In genomic region chr7:64877714-64878610, GRCh38 we compare ENCODE assay signal across 9 cellular contexts. TPM values are rescaled to one million over a fixed set of nuclear protein-coding genes. Genes with fewer than 3 reads are reported as not detected.
DNase-seq lines count a peak whose midpoint lies in the region; ATAC-seq and TF ChIP-seq lines count a peak whose summit lies in the region.
"Had no signal": no experiment of that assay in that cellular context is flagged by ENCODE, and none has a peak within 500 bp of the region (broad histone marks: within the 10 kb centered on the region; RNA-seq: fewer than 3 reads in every experiment).

No MANE protein-coding gene starts in this region.

- H3K27ac Mint-ChIP-seq in naive thymus-derived CD8-positive, alpha-beta T cell = peak overlapping the region in 8 of 10 donors; percentile 13 to 94 (median 80)

- H3K4me3 ChIP-seq in BE2C (ENCODE audit: low read depth, low read length) = peak overlapping the region; percentile 65
- peak overlapping the region; percentile 33 for H3K4me3 ChIP-seq in ectodermal cell (ENCODE audit: insufficient read depth, low read depth, low read length)

- no peak overlapping the region for H3K27ac ChIP-seq in ectodermal cell (ENCODE audit: insufficient read depth, low read depth, low read length, poor library complexity, severe bottlenecking)

- peaks cover 0 to 8% (median 1%) of the 10 kb centered on the region in 9 donors for H3K9me3 Mint-ChIP-seq in naive thymus-derived CD8-positive, alpha-beta T cell

- peaks cover 0 to 8% (median 5%) of the 10 kb centered on the region in 3 donors for H3K36me3 Mint-ChIP-seq in naive thymus-derived CD8-positive, alpha-beta T cell

- POLR2A ChIA-PET in naive thymus-derived CD8-positive, alpha-beta T cell (lab: Charles Lee) = no interaction called here

- H3K36me3 ChIP-seq in BE2C (no peaks in the 10 kb centered on the region), ectodermal cell (ENCODE audit: control insufficient read depth, insufficient read depth, low read length) (no peaks in the 10 kb centered on the region)

- no peak for TF ChIP-seq CTCF in BE2C (IDR thresholded peaks at IDR 0.05; ENCODE audit: low read depth, low read length)
- TF ChIP-seq CTCF in omental fat pad (IDR thresholded peaks at IDR 0.05) = no peak

- peaks cover 9 to 23% (median 18%) of the 10 kb centered on the region in 4 donors for H3K4me1 Mint-ChIP-seq in naive thymus-derived CD8-positive, alpha-beta T cell

- H3K4me1 ChIP-seq in BE2C (no peaks in the 10 kb centered on the region), ectodermal cell (ENCODE audit: control insufficient read depth, insufficient read depth, low read length) (no peaks in the 10 kb centered on the region)

- H3K4me3 Mint-ChIP-seq in naive thymus-derived CD8-positive, alpha-beta T cell = peak overlapping the region; percentile 69 to 86 (median 78)

- no peaks in the 10 kb centered on the region; the same call in 1 of the 2 replicates for H3K9me3 ChIP-seq in BE2C
- H3K9me3 ChIP-seq in ectodermal cell (ENCODE audit: control insufficient read depth, low read length) = no peaks in the 10 kb centered on the region

- DNase-seq in BE2C (no peak), HuH-7 (ENCODE audit: low spot score) (peak; percentile 11), NCI-H2196 treated with DMSO at 0.1 percent for 48 hours (lab: John Stamatoyannopoulos, UW; ENCODE audit: unreplicated experiment) (no peak), omental fat pad (ENCODE audit: low spot score) (no peak)
- DNase-seq in naive thymus-derived CD8-positive, alpha-beta T cell = peak in 2 of 10 donors; percentile 10 to 13

- peak; percentile 47 to 69 for ATAC-seq in naive thymus-derived CD8-positive, alpha-beta T cell
- no peak for ATAC-seq in HG02759 (IDR thresholded peaks at IDR 0.05; ENCODE audit: unreplicated experiment)
- no peak for ATAC-seq in GM18498 (IDR thresholded peaks at IDR 0.05; ENCODE audit: unreplicated experiment)
- ATAC-seq in omental fat pad (ENCODE audit: low FRiP score) = no peak
- ATAC-seq: Panc1 had no signal

- peaks cover 13 to 62% (median 41%) of the 10 kb centered on the region in 5 donors for H3K27me3 Mint-ChIP-seq in naive thymus-derived CD8-positive, alpha-beta T cell

- WGBS in ectodermal cell, 2 experiments = 81 to 84% methylated on average over 34 of the region's 34 CpGs

- H3K27me3 ChIP-seq in BE2C (no peaks in the 10 kb centered on the region), ectodermal cell (ENCODE audit: control insufficient read depth, insufficient read depth, low read length, poor library complexity, severe bottlenecking) (peaks cover 20% of the 10 kb centered on the region)

RNA-seq across cellular contexts. Expression of gene ZNF273, which starts 25.1 kb away (rescaled TPM):
- 1.7 TPM for polyA plus RNA-seq in BE2C (2012; ENCODE audit: insufficient read depth, insufficient read length, low read depth)
- 18.7 TPM for polyA plus RNA-seq in ectodermal cell (2013, experiment 1 of 4)
- 19.9 TPM for polyA plus RNA-seq in ectodermal cell (2013, experiment 2 of 4)
- polyA plus RNA-seq in ectodermal cell (2013, experiment 3 of 4) = 15.3 TPM
- polyA plus RNA-seq in ectodermal cell (2013, experiment 4 of 4) = 18.3 TPM
- 1 to 10 TPM; 9.5 TPM for total RNA-seq in naive thymus-derived CD8-positive, alpha-beta T cell
- 1 to 10 TPM; 3.6 to 4.6 (median 4.5) TPM for polyA plus RNA-seq in naive thymus-derived CD8-positive, alpha-beta T cell
- 10 to 100 TPM in 1 of 4 donors, 1 to 10 TPM in 3; 2.4 to 12.9 (median 5.8) TPM for total RNA-seq in omental fat pad

Comparison
In these comparisons a context has a peak if more than half of its experiments do, and no peak if none do; other contexts are left out.
1. ATAC-seq: peak in naive thymus-derived CD8-positive, alpha-beta T cell (2 of 2); none in HG02759 (single experiment), GM18498 (single experiment) and omental fat pad (single experiment).